ENCODE assay signal across 1 cellular context in genomic region chr10:124671486-124672075, GRCh38.
TF ChIP-seq lines count a peak whose summit lies in the region.

No MANE protein-coding gene starts in this region.

TF ChIP-seq in GM23338, 12 proteins besides CTCF, POLR2A, EP300 and RAD21 (continued from another document):
- TF ChIP-seq, protein P1, sequence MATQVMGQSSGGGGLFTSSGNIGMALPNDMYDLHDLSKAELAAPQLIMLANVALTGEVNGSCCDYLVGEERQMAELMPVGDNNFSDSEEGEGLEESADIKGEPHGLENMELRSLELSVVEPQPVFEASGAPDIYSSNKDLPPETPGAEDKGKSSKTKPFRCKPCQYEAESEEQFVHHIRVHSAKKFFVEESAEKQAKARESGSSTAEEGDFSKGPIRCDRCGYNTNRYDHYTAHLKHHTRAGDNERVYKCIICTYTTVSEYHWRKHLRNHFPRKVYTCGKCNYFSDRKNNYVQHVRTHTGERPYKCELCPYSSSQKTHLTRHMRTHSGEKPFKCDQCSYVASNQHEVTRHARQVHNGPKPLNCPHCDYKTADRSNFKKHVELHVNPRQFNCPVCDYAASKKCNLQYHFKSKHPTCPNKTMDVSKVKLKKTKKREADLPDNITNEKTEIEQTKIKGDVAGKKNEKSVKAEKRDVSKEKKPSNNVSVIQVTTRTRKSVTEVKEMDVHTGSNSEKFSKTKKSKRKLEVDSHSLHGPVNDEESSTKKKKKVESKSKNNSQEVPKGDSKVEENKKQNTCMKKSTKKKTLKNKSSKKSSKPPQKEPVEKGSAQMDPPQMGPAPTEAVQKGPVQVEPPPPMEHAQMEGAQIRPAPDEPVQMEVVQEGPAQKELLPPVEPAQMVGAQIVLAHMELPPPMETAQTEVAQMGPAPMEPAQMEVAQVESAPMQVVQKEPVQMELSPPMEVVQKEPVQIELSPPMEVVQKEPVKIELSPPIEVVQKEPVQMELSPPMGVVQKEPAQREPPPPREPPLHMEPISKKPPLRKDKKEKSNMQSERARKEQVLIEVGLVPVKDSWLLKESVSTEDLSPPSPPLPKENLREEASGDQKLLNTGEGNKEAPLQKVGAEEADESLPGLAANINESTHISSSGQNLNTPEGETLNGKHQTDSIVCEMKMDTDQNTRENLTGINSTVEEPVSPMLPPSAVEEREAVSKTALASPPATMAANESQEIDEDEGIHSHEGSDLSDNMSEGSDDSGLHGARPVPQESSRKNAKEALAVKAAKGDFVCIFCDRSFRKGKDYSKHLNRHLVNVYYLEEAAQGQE (IDR thresholded peaks at IDR 0.05; ENCODE audit: unreplicated experiment), result no peak
- TF ChIP-seq POLR2AphosphoS5 (IDR thresholded peaks at IDR 0.05; ENCODE audit: low read depth), result no peak
- no peak for TF ChIP-seq ZNF331 (CRISPR knock-in tag; IDR thresholded peaks at IDR 0.05; ENCODE audit: low read depth)
- no peak for TF ChIP-seq ZNF114 (CRISPR knock-in tag; IDR thresholded peaks at IDR 0.05)
- no peak for TF ChIP-seq ETS1 (IDR thresholded peaks at IDR 0.05)
- no peak for TF ChIP-seq CREB1 (CRISPR knock-in tag; IDR thresholded peaks at IDR 0.05; ENCODE audit: low read depth)
TF ChIP-seq in GM23338: peak in this region for 0.
